In the genomic region with DNA sequence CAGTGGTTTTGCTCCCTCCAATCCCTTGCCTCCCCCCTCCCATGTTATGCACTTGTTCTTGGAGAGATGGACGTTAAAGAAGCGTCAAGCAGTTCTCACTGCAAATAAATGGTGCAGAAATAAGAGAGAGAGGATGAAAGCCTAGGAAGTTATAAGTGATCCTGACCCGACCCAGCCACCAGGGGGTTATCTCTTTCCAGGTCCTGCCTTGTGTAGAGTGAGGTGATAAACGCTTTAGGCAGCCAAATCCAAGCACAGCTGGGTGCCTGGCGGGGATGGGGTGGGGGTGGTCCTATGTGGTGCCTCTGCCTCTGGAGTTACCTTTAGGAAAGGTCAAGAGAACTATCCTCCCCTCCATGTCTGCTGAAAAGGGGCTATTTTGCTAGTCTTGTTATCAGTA, we compare ENCODE assay signal across 12 cellular contexts. TPM values are rescaled to one million over a fixed set of nuclear protein-coding genes. Genes with fewer than 3 reads are reported as not detected.
A peak's percentile ranks its signal among the peaks of the same experiment; 100 is the strongest.
DNase-seq lines count a peak whose midpoint lies in the region; ATAC-seq and TF ChIP-seq lines count a peak whose summit lies in the region.
"Had no signal": no experiment of that assay in that cellular context is flagged by ENCODE, and none has a peak within 500 bp of the region (broad histone marks: within the 10 kb centered on the region; RNA-seq: fewer than 3 reads in every experiment).

No MANE protein-coding gene starts in this region.

- intact Hi-C loops in CD14-positive monocyte (cut with micrococcal nuclease), result loop anchor here in 1 of 2 donors (10.0 kb wide), 1 partner anchor 399 kb away; no protein-coding TSS in a partner anchor
- intact Hi-C loops in cardiac septum (cut with DNase I), result no loop called here

- no peak overlapping the region for H3K27ac Mint-ChIP-seq in chondrocyte (ENCODE audit: unreplicated experiment)
- no peak overlapping the region for H3K27ac Mint-ChIP-seq in CD14-positive monocyte
- H3K27ac Mint-ChIP-seq: natural killer cell had no signal

- no peak overlapping the region for H3K4me3 ChIP-seq in AG04450 (ENCODE audit: low read depth, low read length)
- no peak overlapping the region for H3K4me3 ChIP-seq in NB4 (ENCODE audit: low read depth, low read length)

- H3K4me1 Mint-ChIP-seq in chondrocyte (ENCODE audit: low read depth) (peaks cover 34% of the 10 kb centered on the region), CD14-positive monocyte (peaks cover 35% of the 10 kb centered on the region)
- H3K4me1 Mint-ChIP-seq: central memory CD8-positive, alpha-beta T cell had no signal

- no peaks in the 10 kb centered on the region for H3K9me3 Mint-ChIP-seq in chondrocyte (ENCODE audit: low read depth)
- H3K9me3 Mint-ChIP-seq in CD14-positive monocyte, result peaks cover 0 to 43% (median 26%) of the 10 kb centered on the region in 7 donors
- H3K9me3 Mint-ChIP-seq: central memory CD8-positive, alpha-beta T cell had no signal

- POLR2A ChIA-PET in AG04450 (lab: Yijun Ruan, JAX), result no interaction called here

- TF ChIP-seq POLR2A in NB4 (IDR thresholded peaks at IDR 0.05; ENCODE audit: extremely low read depth, insufficient read length), result no peak

- peak; percentile 21; the same call in 1 of the 2 replicates for TF ChIP-seq CTCF in AG04450 (IDR thresholded peaks at IDR 0.05; ENCODE audit: low read depth, low read length)
- TF ChIP-seq CTCF in NB4 (IDR thresholded peaks at IDR 0.05; ENCODE audit: low read depth, low read length), result peak; percentile 30
- TF ChIP-seq CTCF in chondrocyte (IDR thresholded peaks at IDR 0.05), result peak; percentile 28
- TF ChIP-seq CTCF in CD14-positive monocyte (IDR thresholded peaks at IDR 0.05), result no peak

- H3K4me3 Mint-ChIP-seq in chondrocyte (ENCODE audit: unreplicated experiment) (no peak overlapping the region), CD14-positive monocyte (peak overlapping the region in 1 of 2 donors; percentile 89)
- H3K4me3 Mint-ChIP-seq: central memory CD8-positive, alpha-beta T cell; natural killer cell had no signal

- CTCF ChIA-PET in AG04450 (lab: Charles Lee), result no interaction called here

- H3K27ac ChIP-seq in AG04450 (ENCODE audit: low read depth, low read length), result no peak overlapping the region

- H3K36me3 Mint-ChIP-seq in chondrocyte (ENCODE audit: low read depth) (no peaks in the 10 kb centered on the region), CD14-positive monocyte (peaks cover 6% of the 10 kb centered on the region in 2 donors)

- no peaks in the 10 kb centered on the region; the same call in 1 of the 2 replicates for H3K9me3 ChIP-seq in AG04450 (ENCODE audit: control insufficient read depth, insufficient read depth, low read length)

- no peak for DNase-seq in AG04450 (ENCODE audit: low read depth, low spot score)
- peak; percentile 14 for DNase-seq in EH (ENCODE audit: low read depth)
- DNase-seq in NB4 (ENCODE audit: low read depth), result peak; percentile 47
- DNase-seq in chondrocyte (ENCODE audit: low spot score), result no peak
- no peak for DNase-seq in CD14-positive monocyte (ENCODE audit: low spot score)
- no peak for DNase-seq in cardiac septum (ENCODE audit: low spot score)
- DNase-seq in NK-92 (lab: John Stamatoyannopoulos, UW; ENCODE audit: unreplicated experiment), result no peak
- DNase-seq: activated CD4-positive, alpha-beta T cell treated with anti-CD3 and anti-CD28 coated beads for 1 hour; natural killer cell; stimulated activated CD4-positive, alpha-beta T cell treated with anti-CD3 and anti-CD28 coated beads, Interleukin-12 subunit alpha, Interleukin-12 subunit beta, amount 100 ng/mL, for 4 hours had no signal

- peaks cover 44% of the 10 kb centered on the region for H3K27me3 Mint-ChIP-seq in chondrocyte (ENCODE audit: low read depth)
- H3K27me3 Mint-ChIP-seq in CD14-positive monocyte (ENCODE audit: low read depth in 3 of 3), result peaks cover 92 to 95% (median 94%) of the 10 kb centered on the region in 3 donors

- H3K27me3 ChIP-seq in AG04450 (ENCODE audit: control insufficient read depth, insufficient read depth, low read length), result peaks cover 68% of the 10 kb centered on the region

- ATAC-seq in HG03175 (IDR thresholded peaks at IDR 0.05; ENCODE audit: unreplicated experiment), result no peak
- ATAC-seq: natural killer cell had no signal

RNA-seq across cellular contexts. Expression of gene TFAP2A, which starts 9.1 kb away (rescaled TPM):
- polyA plus RNA-seq in AG04450 (2011; rRNA removed) (2.3 TPM in 2 replicates), CD14-positive monocyte (not detected)
- 1.7 and 1.9 TPM in 2 replicates for polyA minus RNA-seq in AG04450 (2011; rRNA and poly(A)+ RNA removed)
- total RNA-seq in chondrocyte (0.74 to 26.6 TPM (median 1.4 TPM) in 3 replicates), cardiac septum (0.54 TPM)
- total RNA-seq: natural killer cell had no signal

Comparison
In these comparisons a context has a peak if more than half of its experiments do, and no peak if none do; other contexts are left out.
1. DNase-seq: peak in EH (single experiment) and NB4 (single experiment); none in AG04450 (single experiment), chondrocyte (single experiment), CD14-positive monocyte (single experiment), cardiac septum (single experiment) and NK-92 (single experiment).